14 cellular contexts compared by ENCODE assay signal in the genomic region with DNA sequence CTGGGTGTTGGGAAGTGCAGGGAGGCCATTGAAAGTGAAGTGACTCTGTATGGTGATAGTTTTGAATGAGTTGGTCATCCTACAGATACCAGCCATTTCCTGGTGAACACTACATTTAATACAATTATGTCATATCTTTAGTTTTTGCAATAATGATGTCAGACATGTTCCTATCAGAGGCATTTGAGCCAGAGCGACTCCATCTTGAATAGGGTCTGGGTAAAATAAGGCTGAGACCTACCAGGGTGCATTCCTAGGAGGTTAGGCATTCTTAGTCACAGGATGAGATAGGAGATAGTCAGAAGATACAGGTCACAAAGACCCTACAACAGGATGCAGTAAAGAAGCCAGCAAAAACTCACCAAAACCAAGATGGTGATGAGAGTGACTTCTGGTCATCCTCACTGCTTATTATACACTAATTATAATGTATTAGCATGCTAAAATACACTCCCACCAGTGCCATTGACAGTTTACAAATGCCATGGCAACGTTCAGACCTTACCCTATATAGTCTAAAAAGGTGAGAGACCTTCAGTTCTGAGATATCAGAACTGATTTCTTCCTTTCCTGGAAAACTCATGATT. TPM values are rescaled to one million over a fixed set of nuclear protein-coding genes. Genes with fewer than 3 reads are reported as not detected.
DNase-seq lines count a peak whose midpoint lies in the region; ATAC-seq and TF ChIP-seq lines count a peak whose summit lies in the region.
"Had no signal": no experiment of that assay in that cellular context is flagged by ENCODE, and none has a peak within 500 bp of the region (broad histone marks: within the 10 kb centered on the region; RNA-seq: fewer than 3 reads in every experiment).

No MANE protein-coding gene starts in this region.

- no peak overlapping the region for H2BK120ac ChIP-seq in H9 (ENCODE audit: low read depth, low read length, poor library complexity, severe bottlenecking)

- no peak overlapping the region for H3T11ph ChIP-seq in H9 (ENCODE audit: low read length)

- peaks cover 0 to 3% (median 0%) of the 10 kb centered on the region in 3 experiments; a peak in 2 of 7 replicates for H3K36me3 Mint-ChIP-seq in H9 (ENCODE audit: insufficient read depth in 1 of 3, low read depth in 3 of 3)

- H3K4me3 Mint-ChIP-seq in H9, result no peak overlapping the region
- H3K4me3 Mint-ChIP-seq: dendritic cell treated with granulocyte-macrophage colony-stimulating factor and Interleukin-4, amounts not matched to agents 40 ng/mL and 50 ng/mL, for 4 days had no signal

- no peak overlapping the region for H3K9ac ChIP-seq in BLaER1 treated with 17β-estradiol and CSF1 and Interleukin-3, amounts not matched to agents 10 nM and 100 nM
- H3K9ac ChIP-seq in H9 (ENCODE audit: extremely low read depth, insufficient read length, low read length) (no peak overlapping the region), SU-DHL-6 (ENCODE audit: low read length) (no peak overlapping the region)

- WGBS in H9 (ENCODE audit: extremely low coverage, insufficient read length, low lambda C conversion rate), result no CpG with 5 or more reads among the region's 2 CpGs

- peak overlapping the region in 1 of 3 experiments; percentile 44; a peak in 1 of 7 replicates for H3K27ac Mint-ChIP-seq in H9
- H3K27ac Mint-ChIP-seq: dendritic cell treated with granulocyte-macrophage colony-stimulating factor and Interleukin-4, amounts not matched to agents 40 ng/mL and 50 ng/mL, for 4 days had no signal

- H4K20me1 ChIP-seq in BLaER1 treated with 17β-estradiol and CSF1 and Interleukin-3, amounts not matched to agents 10 nM and 100 nM, result peaks cover 0 to 42% (median 10%) of the 10 kb centered on the region in 11 experiments; a peak in 10 of 22 replicates
- H4K20me1 ChIP-seq in H9 (ENCODE audit: control insufficient read depth, insufficient read depth, insufficient read length) (no peaks in the 10 kb centered on the region), SU-DHL-6 (ENCODE audit: low read depth, low read length) (no peaks in the 10 kb centered on the region)

- peaks cover 7% of the 10 kb centered on the region for H3K23me2 ChIP-seq in H9 (ENCODE audit: insufficient read length, low read depth, low read length, poor library complexity, severe bottlenecking)

- H3K27me3 ChIP-seq in BLaER1 treated with 17β-estradiol and CSF1 and Interleukin-3, amounts not matched to agents 10 nM and 100 nM, result no peaks in the 10 kb centered on the region
- H3K27me3 ChIP-seq in H9 (ENCODE audit: insufficient read depth, low read length) (no peaks in the 10 kb centered on the region), SU-DHL-6 (ENCODE audit: low read length) (no peaks in the 10 kb centered on the region), tibial artery (no peaks in the 10 kb centered on the region)
- H3K27me3 ChIP-seq: gastrocnemius medialis, SJCRH30 had no signal

- H3K4me2 ChIP-seq in BLaER1 treated with 17β-estradiol and CSF1 and Interleukin-3, amounts not matched to agents 10 nM and 100 nM, result peak overlapping the region; percentile 75 to 97 (median 92); a peak in 20 of 22 replicates
- H3K4me2 ChIP-seq in H9 (ENCODE audit: insufficient read depth, insufficient read length, low read length), result peak overlapping the region; percentile 11
- peak overlapping the region; percentile 70 for H3K4me2 ChIP-seq in SU-DHL-6 (ENCODE audit: low read depth, low read length, poor library complexity, severe bottlenecking)

- TF ChIP-seq CTCF in H9 (conservative IDR thresholded peaks at IDR 0.05) (no peak), SU-DHL-6 (IDR thresholded peaks at IDR 0.05; ENCODE audit: insufficient read depth, low read length, poor library complexity, severe bottlenecking) (no peak), tibial artery (IDR thresholded peaks at IDR 0.05) (no peak)

- H3K4me1 Mint-ChIP-seq in H9, result peaks cover 32 to 39% of the 10 kb centered on the region in 2 experiments

- H2BK20ac ChIP-seq in H9 (ENCODE audit: low read depth, low read length, poor library complexity, severe bottlenecking), result no peak overlapping the region

- H4K5ac ChIP-seq in H9 (ENCODE audit: insufficient read length, low read depth, low read length), result no peak overlapping the region

- H3K36me3 ChIP-seq in BLaER1 treated with 17β-estradiol and CSF1 and Interleukin-3, amounts not matched to agents 10 nM and 100 nM, result peaks cover 0 to 21% (median 4%) of the 10 kb centered on the region in 11 experiments; a peak in 6 of 22 replicates
- H3K36me3 ChIP-seq in SU-DHL-6 (ENCODE audit: low read length) (no peaks in the 10 kb centered on the region), tibial artery (no peaks in the 10 kb centered on the region)
- H3K36me3 ChIP-seq: gastrocnemius medialis, SJCRH30 had no signal

- H3K9me3 ChIP-seq in BLaER1 treated with 17β-estradiol and CSF1 and Interleukin-3, amounts not matched to agents 10 nM and 100 nM (replicated peaks in 1 of 11), result no peaks in the 10 kb centered on the region
- H3K9me3 ChIP-seq in H9 (ENCODE audit: control insufficient read depth, low read depth, low read length) (no peaks in the 10 kb centered on the region), SU-DHL-6 (ENCODE audit: insufficient read depth, low read length) (no peaks in the 10 kb centered on the region), tibial artery (no peaks in the 10 kb centered on the region)
- H3K9me3 ChIP-seq: gastrocnemius medialis, SJCRH30 had no signal

- ATAC-seq in HG02642 (IDR thresholded peaks at IDR 0.05; ENCODE audit: poor library complexity, unreplicated experiment), result no peak
- ATAC-seq: activated CD4-positive, CD25-positive, alpha-beta regulatory T cell treated with anti-CD3 and anti-CD28 coated beads, Interleukin-2, amount 50 U/mL, for 24 hours; gastrocnemius medialis had no signal

- H3K79me2 ChIP-seq in H9 (ENCODE audit: insufficient read depth, low read length) (peaks cover 2% of the 10 kb centered on the region; the same call in 1 of the 2 replicates), SU-DHL-6 (ENCODE audit: insufficient read depth, low read length) (peaks cover 56% of the 10 kb centered on the region)

- H3K79me1 ChIP-seq in H9 (ENCODE audit: insufficient read depth, low read depth, low read length, poor library complexity, severe bottlenecking), result peaks cover 6% of the 10 kb centered on the region

- peak overlapping the region in 2 of 10 experiments; percentile 4 to 6; a peak in 1 of 20 replicates for H3K4me3 ChIP-seq in BLaER1 treated with 17β-estradiol and CSF1 and Interleukin-3, amounts not matched to agents 10 nM and 100 nM
- H3K4me3 ChIP-seq in SU-DHL-6 (ENCODE audit: insufficient read depth, low read length, poor library complexity, severe bottlenecking) (no peak overlapping the region), tibial artery (no peak overlapping the region)
- H3K4me3 ChIP-seq: gastrocnemius medialis, SJCRH30 had no signal

- H4K91ac ChIP-seq in H9 (ENCODE audit: insufficient read length, low read depth, low read length), result no peak overlapping the region

- H3K4me1 ChIP-seq in BLaER1 treated with 17β-estradiol and CSF1 and Interleukin-3, amounts not matched to agents 10 nM and 100 nM, result peaks cover 30 to 46% (median 39%) of the 10 kb centered on the region in 10 experiments
- H3K4me1 ChIP-seq in H9 (ENCODE audit: insufficient read depth, low read length) (peaks cover 7% of the 10 kb centered on the region), tibial artery (peaks cover 0 to 9% (median 6%) of the 10 kb centered on the region in 4 donors)

- H4K8ac ChIP-seq in H9 (replicated peaks; ENCODE audit: insufficient read length, low read depth, low read length), result no peak overlapping the region

- H3K18ac ChIP-seq in H9 (ENCODE audit: insufficient read length, low read depth, low read length), result no peak overlapping the region

- DNase-seq in H9 (no peak), kidney tubule cell (ENCODE audit: low spot score) (peak; percentile 57), tibial artery (no peak), NCI-H526 treated with DMSO at 0.1 percent for 48 hours (lab: John Stamatoyannopoulos, UW) (no peak)
- DNase-seq in activated CD8-positive, alpha-beta memory T cell treated with anti-CD3 and anti-CD28 coated beads, Interleukin-2, amount 50 U/mL, for 48 hours, result no peak
- DNase-seq: gastrocnemius medialis, kidney glomerular epithelial cell, NCI-H345, SJCRH30 had no signal

- no peaks in the 10 kb centered on the region for H3K9me3 Mint-ChIP-seq in H9
- H3K9me3 Mint-ChIP-seq: dendritic cell treated with granulocyte-macrophage colony-stimulating factor and Interleukin-4, amounts not matched to agents 40 ng/mL and 50 ng/mL, for 4 days had no signal

- H3K56ac ChIP-seq in H9 (ENCODE audit: insufficient read length, low read depth, low read length), result no peak overlapping the region

- no peaks in the 10 kb centered on the region for H3K27me3 Mint-ChIP-seq in H9 (ENCODE audit: low read depth)
- H3K27me3 Mint-ChIP-seq: dendritic cell treated with granulocyte-macrophage colony-stimulating factor and Interleukin-4, amounts not matched to agents 40 ng/mL and 50 ng/mL, for 4 days had no signal

- no peak overlapping the region for H2BK15ac ChIP-seq in H9 (ENCODE audit: low read depth, low read length)

- H3K27ac ChIP-seq in BLaER1 treated with 17β-estradiol and CSF1 and Interleukin-3, amounts not matched to agents 10 nM and 100 nM, result no peak overlapping the region
- H3K27ac ChIP-seq in H9 (ENCODE audit: insufficient read length, low read depth, low read length), result no peak overlapping the region
- no peak overlapping the region for H3K27ac ChIP-seq in SU-DHL-6 (ENCODE audit: low read depth, low read length)
- H3K27ac ChIP-seq in tibial artery, result no peak overlapping the region
- H3K27ac ChIP-seq: gastrocnemius medialis, SJCRH30 had no signal

- no peak overlapping the region for H3K4ac ChIP-seq in H9 (ENCODE audit: low read depth, low read length)

- no peak overlapping the region for H3K14ac ChIP-seq in H9 (ENCODE audit: insufficient read depth, low read length)

- no peaks in the 10 kb centered on the region for H3K9me2 ChIP-seq in SU-DHL-6 (replicated peaks; ENCODE audit: insufficient read depth, low read length)

- no peak overlapping the region for H2BK12ac ChIP-seq in H9 (ENCODE audit: insufficient read length, low read depth, low read length)

- intact Hi-C loops in tibial artery (cut with DNase I; ENCODE audit: low total_unique reads), result no loop called here

- H2BK5ac ChIP-seq in H9 (ENCODE audit: insufficient read length, low read length), result no peak overlapping the region

- H2AK5ac ChIP-seq in H9 (ENCODE audit: insufficient read length, low read length), result no peak overlapping the region

- no peak overlapping the region for H3K23ac ChIP-seq in H9 (ENCODE audit: insufficient read length, low read depth, low read length)

- peaks cover 33% of the 10 kb centered on the region for H3F3A ChIP-seq in SU-DHL-6 (ENCODE audit: insufficient read depth)

- H2AFZ ChIP-seq in H9 (ENCODE audit: low read length), result no peak overlapping the region
- H2AFZ ChIP-seq in SU-DHL-6 (ENCODE audit: low read depth, low read length, severe bottlenecking), result no peak overlapping the region

RNA-seq across cellular contexts. Expression of a gene that starts 28.2 kb away (rescaled TPM):
- total RNA-seq in H9 (2021), result 26.8 and 28.9 TPM in 2 replicates

RNA-seq across cellular contexts. Expression of a gene that starts 28.6 kb away (rescaled TPM):
- total RNA-seq in H9 (2021), result 36.7 and 37.4 TPM in 2 replicates

Comparison
In these comparisons a context has a peak if more than half of its experiments do, and no peak if none do; other contexts are left out.
1. H3K4me2 ChIP-seq: peak in every context shown above with its lines; median percentile 92 in BLaER1 treated with 17β-estradiol and CSF1 and Interleukin-3, amounts not matched to agents 10 nM and 100 nM; 70 in SU-DHL-6; 11 in H9.